Comparison of ENCODE assay signal across 10 cellular contexts in genomic region chr11:35143509-35144102, GRCh38. TPM values are rescaled to one million over a fixed set of nuclear protein-coding genes. Genes with fewer than 3 reads are reported as not detected.
DNase-seq lines count a peak whose midpoint lies in the region; ATAC-seq, FAIRE-seq and TF ChIP-seq lines count a peak whose summit lies in the region.
"Had no signal": no experiment of that assay in that cellular context is flagged by ENCODE, and none has a peak within 500 bp of the region (broad histone marks: within the 10 kb centered on the region; RNA-seq: fewer than 3 reads in every experiment).

No MANE protein-coding gene starts in this region.

- H3K27me3 Mint-ChIP-seq in naive thymus-derived CD8-positive, alpha-beta T cell = peaks cover 0 to 2% (median 0%) of the 10 kb centered on the region in 5 donors

- in situ Hi-C loops in GM12878 (cut with MboI) = loop anchor here (5.0 kb wide), 1 partner anchor 131 kb away; no protein-coding TSS in a partner anchor

- H3K4me2 ChIP-seq in GM12878 (ENCODE audit: control insufficient read depth, insufficient read depth) = peak overlapping the region; percentile 90

- BruUV-seq in GM12878 (replicated peaks; lab: Mats Ljungman, UMichigan) = no TSS peak

- peak overlapping the region; percentile 91 to 98 (median 94) for H3K27ac Mint-ChIP-seq in naive thymus-derived CD8-positive, alpha-beta T cell

- H3K9ac ChIP-seq in HUES48 (ENCODE audit: low read depth, low read length) (no peak overlapping the region), GM12878 (ENCODE audit: control insufficient read depth, insufficient read depth, low read length) (peak overlapping the region; percentile 17; the same call in 1 of the 2 replicates)

- DNase-seq in AG10803 (ENCODE audit: low read depth) (no peak), GM12878 (ENCODE audit: low read depth, low spot score) (no peak), testis (no peak), D721Med (ENCODE audit: insufficient read length, low spot score) (no peak), SHP77 (lab: John Stamatoyannopoulos, UW) (no peak), kidney glomerular epithelial cell (lab: John Stamatoyannopoulos, UW) (no peak)
- DNase-seq in naive thymus-derived CD8-positive, alpha-beta T cell = no peak
- DNase-seq: NCI-H2227 treated with DMSO at 0.1 percent for 48 hours had no signal

- SMC1A ChIA-PET in GM12878 (lab: Charles Lee; ENCODE audit: uncharacterized antibody, unreplicated experiment) = interaction anchor here (0.7 to 4.4 kb wide), 15 partner anchors 9 to 248 kb away, joined by 3 to 47 read pairs (median 4); no protein-coding TSS in a partner anchor

- H3K9me3 Mint-ChIP-seq in naive thymus-derived CD8-positive, alpha-beta T cell = peaks cover 0 to 1% (median 0%) of the 10 kb centered on the region in 9 donors

- peaks cover 8% of the 10 kb centered on the region for H3K4me1 ChIP-seq in HUES48 (ENCODE audit: control insufficient read depth, insufficient read depth, low read length)
- H3K4me1 ChIP-seq in GM12878 (ENCODE audit: control insufficient read depth, insufficient read depth, low read length) = peaks cover 56% of the 10 kb centered on the region
- H3K4me1 ChIP-seq in testis = no peaks in the 10 kb centered on the region

- H3K79me2 ChIP-seq in GM12878 (ENCODE audit: control insufficient read depth, insufficient read depth, low read length) = peaks cover 80% of the 10 kb centered on the region

- no peak overlapping the region for H2AFZ ChIP-seq in GM12878 (ENCODE audit: control insufficient read depth, low read depth, low read length)

- no peak for TF ChIP-seq EP300 in GM12878 (IDR thresholded peaks at IDR 0.05; ENCODE audit: borderline replicate concordance in 1 of 2, control insufficient read depth in 1 of 2, low read depth in 2 of 2, low read length in 2 of 2)

- ATAC-seq in GM12878 = no peak
- no peak for ATAC-seq in naive thymus-derived CD8-positive, alpha-beta T cell

- RAD21 ChIA-PET in GM12878 (lab: Charles Lee; ENCODE audit: unreplicated experiment) = interaction anchor here (0.9 to 1.6 kb wide), 14 partner anchors 13 to 217 kb away, joined by 3 to 8 read pairs (median 4); no protein-coding TSS in a partner anchor

- TF ChIP-seq POLR2A in GM12878 (IDR thresholded peaks at IDR 0.05; ENCODE audit: low read depth, low read length) (no peak), testis (IDR thresholded peaks at IDR 0.05) (no peak)

- intact Hi-C loops in GM12878 (cut with micrococcal nuclease; ENCODE audit: unreplicated experiment) (loop anchor here (1.0 to 5.0 kb wide), 6 partner anchors 17 to 248 kb away; no protein-coding TSS in a partner anchor), testis (cut with DNase I; ENCODE audit: low total_unique reads) (no loop called here)

- CTCF ChIA-PET in GM12878 (lab: Yijun Ruan, JAX) = interaction anchor here (0.9 to 10.3 kb wide), 7 partner anchors 9 to 217 kb away, joined by 3 to 111 read pairs (median 3); no protein-coding TSS in a partner anchor

- H3K36me3 ChIP-seq in HUES48 (ENCODE audit: control insufficient read depth, insufficient read depth, low read length) (no peaks in the 10 kb centered on the region), GM12878 (ENCODE audit: control insufficient read depth in 2 of 2, insufficient read depth in 2 of 2, low read length in 1 of 2) (peaks cover 0 to 4% of the 10 kb centered on the region in 2 experiments; a peak in 1 of 4 replicates), testis (ENCODE audit: low read depth, missing control alignments) (no peaks in the 10 kb centered on the region)

- peak overlapping the region; percentile 62 for H3K27ac ChIP-seq in HUES48 (ENCODE audit: low read depth, low read length)
- peak overlapping the region; percentile 54 for H3K27ac ChIP-seq in GM12878 (ENCODE audit: control insufficient read depth, insufficient read depth)
- H3K27ac ChIP-seq in testis = no peak overlapping the region

- peaks cover 11 to 43% (median 30%) of the 10 kb centered on the region in 3 donors for H3K36me3 Mint-ChIP-seq in naive thymus-derived CD8-positive, alpha-beta T cell

- TF ChIP-seq CTCF in AG10803 (conservative IDR thresholded peaks at IDR 0.05; ENCODE audit: low read length) (no peak), GM12878 (IDR thresholded peaks at IDR 0.05 in 2 of 3, conservative IDR thresholded peaks at IDR 0.05 in 1 of 3; ENCODE audit: control insufficient read depth in 2 of 3, extremely low read depth in 1 of 3, insufficient read depth in 1 of 3, low read depth in 3 of 3, low read length in 3 of 3) (no peak), testis (IDR thresholded peaks at IDR 0.05) (no peak), D721Med (IDR thresholded peaks at IDR 0.05; ENCODE audit: insufficient read depth, missing control alignments) (no peak)

- H3K27me3 ChIP-seq in HUES48 (ENCODE audit: control insufficient read depth, insufficient read depth, low read length) (peaks cover 20% of the 10 kb centered on the region), GM12878 (replicated peaks in 1 of 2; ENCODE audit: control insufficient read depth in 2 of 2, insufficient read depth in 2 of 2, low read length in 1 of 2) (no peaks in the 10 kb centered on the region), testis (no peaks in the 10 kb centered on the region)

- FAIRE-seq in GM12878 (lab: Jason Lieb, UNC) (no peak), D721Med (lab: Jason Lieb, UNC) (no peak)
- FAIRE-seq: G401.6 had no signal

- peaks cover 46 to 87% (median 77%) of the 10 kb centered on the region in 4 donors for H3K4me1 Mint-ChIP-seq in naive thymus-derived CD8-positive, alpha-beta T cell

- TF ChIP-seq RAD21 in GM12878 (IDR thresholded peaks at IDR 0.05; ENCODE audit: insufficient read depth, low read depth, low read length) = no peak

- peak overlapping the region; percentile 86 to 100 (median 97) for H3K4me3 Mint-ChIP-seq in naive thymus-derived CD8-positive, alpha-beta T cell

- 19% methylated on average over 5 of the region's 5 CpGs for WGBS in GM12878 (ENCODE audit: insufficient coverage, insufficient replicate concordance, low lambda C conversion rate, missing lambda C conversion rate)
- WGBS in testis, 2 donors = 69 to 83% methylated on average over 4 to 5 of the region's 5 CpGs

- POLR2A ChIA-PET in GM12878 (lab: Charles Lee) = interaction anchor here (1.1 kb wide), 1 partner anchor 85 kb away, joined by 3 read pairs; no protein-coding TSS in a partner anchor
- POLR2A ChIA-PET in naive thymus-derived CD8-positive, alpha-beta T cell (lab: Charles Lee) = interaction anchor here (0.9 to 6.9 kb wide), 9 partner anchors 12 to 104 kb away, joined by 3 to 100 read pairs (median 4); no protein-coding TSS in a partner anchor

- H4K20me1 ChIP-seq in GM12878 (ENCODE audit: control insufficient read depth, insufficient read depth) = no peaks in the 10 kb centered on the region; the same call in 1 of the 2 replicates

- peak overlapping the region; percentile 100 for H3K4me3 ChIP-seq in AG10803 (ENCODE audit: low read length)
- H3K4me3 ChIP-seq in HUES48 (ENCODE audit: low read depth, low read length) = no peak overlapping the region
- H3K4me3 ChIP-seq in GM12878 = peak overlapping the region; percentile 56
- no peak overlapping the region for H3K4me3 ChIP-seq in testis

- H3K9me3 ChIP-seq in HUES48 (ENCODE audit: control insufficient read depth, insufficient read depth, low read length) (no peaks in the 10 kb centered on the region), GM12878 (replicated peaks; ENCODE audit: control insufficient read depth, insufficient read depth, low read length) (no peaks in the 10 kb centered on the region; the same call in 2 of the 3 replicates), testis (no peaks in the 10 kb centered on the region)

TF ChIP-seq in GM12878, 131 proteins besides CTCF, POLR2A, EP300 and RAD21 (continues in another document):
- TF ChIP-seq ELK1 (IDR thresholded peaks at IDR 0.05; ENCODE audit: low read depth, low read length) = 0 out of 2 replicates have a peak, but pooled peaks have one; percentile 10
- peak; percentile 88; the same call in 1 of the 2 replicates for TF ChIP-seq WRNIP1 (IDR thresholded peaks at IDR 0.05; ENCODE audit: borderline replicate concordance, low read depth, low read length)
- TF ChIP-seq ESRRA (IDR thresholded peaks at IDR 0.05; ENCODE audit: low read length) = no peak
- TF ChIP-seq SREBF1 (IDR thresholded peaks at IDR 0.05; ENCODE audit: low read length) = no peak
- TF ChIP-seq NR2F1 (conservative IDR thresholded peaks at IDR 0.05) = no peak
- no peak for TF ChIP-seq PAX5 (IDR thresholded peaks at IDR 0.05; ENCODE audit: borderline replicate concordance, low read depth, low read length)
- no peak for TF ChIP-seq POLR2AphosphoS2 (IDR thresholded peaks at IDR 0.05; ENCODE audit: low read depth, low read length)

RNA-seq across cellular contexts. Expression of gene CD44, which starts 4.6 kb away (rescaled TPM):
- 514 and 528 TPM in 2 replicates for total RNA-seq in GM12878 (2013; cell fraction: nucleolus; rRNA removed)
- total RNA-seq in GM12878 (2014; rRNA removed) (92.1 and 101 TPM in 2 replicates), GM12878 (2014; rRNA removed; fragmentation: Illumina TruSeq; extraction: Trizol) (133 and 148 TPM in 2 replicates), GM12878 (2021) (293 and 295 TPM in 2 replicates), testis (10 to 100 TPM in 1 of 2 donors, 1 to 10 TPM in 1; 4.0 to 13.4 TPM)
- 121 TPM for polyA plus RNA-seq in GM12878 (2011; ENCODE audit: low read depth)
- polyA plus RNA-seq in GM12878 (2011; rRNA removed) (190 and 193 TPM in 2 replicates), GM12878 (2014; fragmentation: Illumina TruSeq; extraction: Trizol) (264 and 295 TPM in 2 replicates), GM12878 (2014; fragmentation: Nextera tagmentation; extraction: Ambion mirVana) (10 to 100 TPM; 57.1 to 65.3 TPM), GM12878 (2014; rRNA removed) (188 and 201 TPM in 2 replicates), GM12878 (2016; fragmentation: Nextera tagmentation; extraction: Ambion mirVana) (100 to 1,000 TPM in 1 of 2 experiments, 10 to 100 TPM in 1; 95.6 to 108 TPM), testis (ENCODE audit: insufficient read depth, low read depth, low replicate concordance) (44.5 TPM)
- polyA plus RNA-seq in GM12878 (2011; cell fraction: cytosol; rRNA removed) = 279 and 303 TPM in 2 replicates
- 148 and 190 TPM in 2 replicates for polyA plus RNA-seq in GM12878 (2011; cell fraction: nucleus; rRNA removed)
- 190 and 271 TPM in 2 replicates for polyA plus RNA-seq in GM12878 (2012)
- polyA minus RNA-seq in GM12878 (2011; rRNA and poly(A)+ RNA removed) = 318 and 386 TPM in 2 replicates
- polyA minus RNA-seq in GM12878 (2011; cell fraction: cytosol; rRNA and poly(A)+ RNA removed) = 126 and 137 TPM in 2 replicates
- polyA minus RNA-seq in GM12878 (2011; cell fraction: nucleus; rRNA and poly(A)+ RNA removed) = 179 and 299 TPM in 2 replicates
- total RNA-seq in naive thymus-derived CD8-positive, alpha-beta T cell = 100 to 1,000 TPM; 650 to 703 TPM
- 100 to 1,000 TPM; 291 TPM for polyA plus RNA-seq in naive thymus-derived CD8-positive, alpha-beta T cell

Comparison
In these comparisons a context has a peak if more than half of its experiments do, and no peak if none do; other contexts are left out.
1. H3K4me3 ChIP-seq: peak in AG10803 (single experiment) and GM12878 (single experiment); none in HUES48 (single experiment) and testis (0 of 2).
2. H3K27ac ChIP-seq: peak in HUES48 (single experiment) and GM12878 (single experiment); none in testis (0 of 2).
3. RNA of gene CD44, which starts 4.6 kb away (total RNA-seq): 650 to 703 TPM in naive thymus-derived CD8-positive, alpha-beta T cell and 92.1 to 528 TPM in GM12878; 4.0 to 13.4 TPM in testis; every median in the first group is over 4 times any median in the second.